18 cellular contexts compared by ENCODE assay signal in the genomic region with DNA sequence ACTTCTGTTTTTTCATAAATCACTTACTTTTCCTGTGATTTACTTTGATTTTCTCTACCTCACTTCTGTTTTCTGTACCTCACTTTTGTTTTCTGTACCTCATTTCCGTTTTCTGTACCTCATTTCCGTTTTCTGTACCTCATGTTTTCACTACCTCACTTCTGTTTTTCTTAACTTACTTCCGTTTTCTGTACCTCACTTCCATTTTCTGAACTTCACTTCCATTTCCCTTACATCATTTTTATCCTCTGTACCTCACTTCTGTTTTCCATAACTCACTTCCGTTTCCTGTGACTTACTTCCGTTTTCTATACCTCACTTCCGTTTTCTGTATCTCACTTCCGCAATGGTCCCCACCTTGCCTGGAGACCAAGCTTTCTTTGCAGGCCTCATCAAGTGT.
DNase-seq lines count a peak whose midpoint lies in the region; ATAC-seq and TF ChIP-seq lines count a peak whose summit lies in the region.
"Had no signal": no experiment of that assay in that cellular context is flagged by ENCODE, and none has a peak within 500 bp of the region (broad histone marks: within the 10 kb centered on the region; RNA-seq: fewer than 3 reads in every experiment).

No MANE protein-coding gene starts in this region.

- H3K4me3 Mint-ChIP-seq in naive B cell: no peak overlapping the region
- H3K4me3 Mint-ChIP-seq in activated T-helper 2 cell treated with anti-CD3 and anti-CD28 coated beads, Interferon-gamma antibody, Interleukin-2, Interleukin-4, amounts not matched to agents 10 μg/mL and 5 μg/mL and 100 μg/mL, durations not matched to agents 14 hours and 24 hours and 36 hours (ENCODE audit: low read depth): no peak overlapping the region
- H3K4me3 Mint-ChIP-seq: T-helper 17 cell had no signal

- intact Hi-C loops in testis (cut with DNase I; ENCODE audit: low total_unique reads): no loop called here
- intact Hi-C loops in activated T-helper 2 cell treated with anti-CD3 and anti-CD28 coated beads, Interferon-gamma antibody, Interleukin-2, Interleukin-4, amounts not matched to agents 10 μg/mL and 5 μg/mL and 100 μg/mL, durations not matched to agents 14 hours and 24 hours and 36 hours (cut with micrococcal nuclease): no loop called here

- no peaks in the 10 kb centered on the region for H3K36me3 Mint-ChIP-seq in naive B cell
- H3K36me3 Mint-ChIP-seq in activated T-helper 2 cell treated with anti-CD3 and anti-CD28 coated beads, Interferon-gamma antibody, Interleukin-2, Interleukin-4, amounts not matched to agents 10 μg/mL and 5 μg/mL and 100 μg/mL, durations not matched to agents 14 hours and 24 hours and 36 hours (ENCODE audit: low read depth): no peaks in the 10 kb centered on the region

- no peaks in the 10 kb centered on the region for H3K4me1 Mint-ChIP-seq in naive B cell
- no peaks in the 10 kb centered on the region for H3K4me1 Mint-ChIP-seq in activated T-helper 2 cell treated with anti-CD3 and anti-CD28 coated beads, Interferon-gamma antibody, Interleukin-2, Interleukin-4, amounts not matched to agents 10 μg/mL and 5 μg/mL and 100 μg/mL, durations not matched to agents 14 hours and 24 hours and 36 hours (ENCODE audit: low read depth)
- H3K4me1 Mint-ChIP-seq: T-helper 17 cell had no signal

- no peak overlapping the region for H3K27ac Mint-ChIP-seq in naive B cell
- no peak overlapping the region for H3K27ac Mint-ChIP-seq in activated T-helper 2 cell treated with anti-CD3 and anti-CD28 coated beads, Interferon-gamma antibody, Interleukin-2, Interleukin-4, amounts not matched to agents 10 μg/mL and 5 μg/mL and 100 μg/mL, durations not matched to agents 14 hours and 24 hours and 36 hours
- H3K27ac Mint-ChIP-seq: T-helper 17 cell had no signal

- no peaks in the 10 kb centered on the region for H3K27me3 Mint-ChIP-seq in naive B cell
- H3K27me3 Mint-ChIP-seq in activated T-helper 2 cell treated with anti-CD3 and anti-CD28 coated beads, Interferon-gamma antibody, Interleukin-2, Interleukin-4, amounts not matched to agents 10 μg/mL and 5 μg/mL and 100 μg/mL, durations not matched to agents 14 hours and 24 hours and 36 hours (ENCODE audit: low read depth): no peaks in the 10 kb centered on the region
- H3K27me3 Mint-ChIP-seq: T-helper 17 cell had no signal

- H3K36me3 ChIP-seq in OCI-LY3 (replicated peaks; ENCODE audit: low read depth, low read length) (peaks cover 23% of the 10 kb centered on the region), testis (ENCODE audit: low read depth, missing control alignments) (no peaks in the 10 kb centered on the region)
- H3K36me3 ChIP-seq: BLaER1 treated with 17β-estradiol and CSF1 and Interleukin-3, amounts not matched to agents 10 nM and 100 nM had no signal

- ATAC-seq in naive B cell (ENCODE audit: low read depth in 2 of 2) (peak; percentile 17 to 20), GM18498 (IDR thresholded peaks at IDR 0.05; ENCODE audit: unreplicated experiment) (no peak), HG02610 (IDR thresholded peaks at IDR 0.05; ENCODE audit: unreplicated experiment) (no peak)
- ATAC-seq: T-helper 17 cell had no signal

- H4K20me1 ChIP-seq in OCI-LY3 (ENCODE audit: insufficient read depth, low read length): no peaks in the 10 kb centered on the region
- H4K20me1 ChIP-seq: BLaER1 treated with 17β-estradiol and CSF1 and Interleukin-3, amounts not matched to agents 10 nM and 100 nM had no signal

- no peak overlapping the region for H2AFZ ChIP-seq in OCI-LY3 (ENCODE audit: low read depth, low read length)

- no peak for TF ChIP-seq POLR2A in testis (IDR thresholded peaks at IDR 0.05)

- H3K27me3 ChIP-seq in OCI-LY3 (ENCODE audit: low read depth, low read length) (no peaks in the 10 kb centered on the region), testis (no peaks in the 10 kb centered on the region)
- H3K27me3 ChIP-seq: BLaER1 treated with 17β-estradiol and CSF1 and Interleukin-3, amounts not matched to agents 10 nM and 100 nM had no signal

- no peak overlapping the region for H3K4me3 ChIP-seq in OCI-LY3 (ENCODE audit: low read length)
- no peak overlapping the region for H3K4me3 ChIP-seq in testis
- H3K4me3 ChIP-seq: SK-N-MC had no signal

- H3K4me1 ChIP-seq in OCI-LY3 (ENCODE audit: low read length) (no peaks in the 10 kb centered on the region; the same call in 1 of the 2 replicates), testis (no peaks in the 10 kb centered on the region)

- H3K9ac ChIP-seq in OCI-LY3 (ENCODE audit: low read length): no peak overlapping the region
- H3K9ac ChIP-seq: BLaER1 treated with 17β-estradiol and CSF1 and Interleukin-3, amounts not matched to agents 10 nM and 100 nM had no signal

- TF ChIP-seq CTCF in OCI-LY3 (IDR thresholded peaks at IDR 0.05; ENCODE audit: low read depth, low read length) (no peak), testis (IDR thresholded peaks at IDR 0.05) (no peak)

- peaks cover 0 to 8% (median 3%) of the 10 kb centered on the region in 7 donors for H3K9me3 Mint-ChIP-seq in naive B cell
- no peaks in the 10 kb centered on the region for H3K9me3 Mint-ChIP-seq in activated T-helper 2 cell treated with anti-CD3 and anti-CD28 coated beads, Interferon-gamma antibody, Interleukin-2, Interleukin-4, amounts not matched to agents 10 μg/mL and 5 μg/mL and 100 μg/mL, durations not matched to agents 14 hours and 24 hours and 36 hours

- peaks cover 27% of the 10 kb centered on the region for H3K9me3 ChIP-seq in OCI-LY3 (ENCODE audit: insufficient read depth, low read length)
- H3K9me3 ChIP-seq in testis: no peaks in the 10 kb centered on the region

- H3K27ac ChIP-seq in OCI-LY3 (ENCODE audit: low read length) (peak overlapping the region; percentile 84), testis (no peak overlapping the region)
- H3K27ac ChIP-seq: 22Rv1, SK-N-MC had no signal

- H3K79me2 ChIP-seq in OCI-LY3 (ENCODE audit: low read length): no peaks in the 10 kb centered on the region

- peak; percentile 1 for DNase-seq in SKM-1 (lab: John Stamatoyannopoulos, UW; ENCODE audit: unreplicated experiment)
- no peak for DNase-seq in SKM-1 treated with dmso at 0.1 percent for 144 hours (lab: John Stamatoyannopoulos, UW; ENCODE audit: unreplicated experiment)
- peak; percentile 46 for DNase-seq in naive B cell
- DNase-seq in testis: no peak
- DNase-seq in activated T-helper 2 cell treated with anti-CD3 and anti-CD28 coated beads, Interferon-gamma antibody, Interleukin-2, Interleukin-4, amounts not matched to agents 10 μg/mL and 5 μg/mL and 100 μg/mL, durations not matched to agents 14 hours and 24 hours and 36 hours (ENCODE audit: low spot score): no peak
- DNase-seq: HCEC 1CT, NCI-H1417, NCI-H1930, NCI-H2171, NCI-H510A, NCI-H82, T-helper 17 cell had no signal

- WGBS in testis, 2 donors: 67 to 74% methylated on average over 7 of the region's 7 CpGs

- no peak overlapping the region for H3K4me2 ChIP-seq in OCI-LY3 (ENCODE audit: low read length)

Comparison
In these comparisons a context has a peak if more than half of its experiments do, and no peak if none do; other contexts are left out.
1. DNase-seq: peak in SKM-1 (single experiment) and naive B cell (single experiment); none in SKM-1 treated with dmso at 0.1 percent for 144 hours (single experiment), testis (single experiment) and activated T-helper 2 cell treated with anti-CD3 and anti-CD28 coated beads, Interferon-gamma antibody, Interleukin-2, Interleukin-4, amounts not matched to agents 10 μg/mL and 5 μg/mL and 100 μg/mL, durations not matched to agents 14 hours and 24 hours and 36 hours (single experiment).
2. ATAC-seq: peak in naive B cell (2 of 2); none in GM18498 (single experiment) and HG02610 (single experiment).